Comparison of ENCODE assay signal across 8 cellular contexts in the genomic region with DNA sequence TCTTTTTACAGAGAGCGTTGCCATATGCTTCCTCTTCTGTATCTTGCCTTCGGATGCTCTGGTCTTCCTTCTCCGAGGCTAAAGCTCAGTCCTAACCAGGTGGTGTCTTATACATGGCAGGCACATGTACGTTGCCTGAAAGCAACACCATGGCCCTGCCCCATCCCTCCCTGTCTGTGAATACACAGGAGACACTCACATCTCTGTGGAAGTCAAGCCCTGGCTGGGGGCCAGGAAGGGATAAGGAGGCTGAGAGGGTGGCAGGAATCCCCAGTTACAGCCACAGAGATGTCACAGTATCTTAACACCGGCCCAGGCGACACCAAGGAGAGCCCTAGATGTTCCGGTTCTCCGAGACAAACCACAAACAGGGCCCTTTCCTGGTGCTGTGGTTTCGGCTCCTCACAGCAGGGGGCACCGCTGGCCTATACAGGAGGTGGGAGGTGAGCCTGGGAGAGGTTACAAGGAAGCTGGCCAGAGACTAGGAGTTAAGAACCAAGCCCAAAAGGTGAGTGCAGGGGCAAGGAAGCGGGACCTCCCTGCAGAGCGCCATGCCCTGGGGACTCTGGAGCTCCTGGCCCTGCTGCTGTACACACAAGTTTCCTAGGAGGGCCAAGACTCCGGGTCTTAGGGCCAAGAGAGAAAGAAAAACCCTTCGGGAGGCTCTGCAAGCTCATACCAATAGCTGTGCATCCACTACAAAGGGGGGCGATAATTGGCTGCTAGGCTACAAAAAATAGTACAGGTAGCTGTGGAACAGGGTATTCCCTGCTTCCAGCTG. TPM values are rescaled to one million over a fixed set of nuclear protein-coding genes. Genes with fewer than 3 reads are reported as not detected.
DNase-seq lines count a peak whose midpoint lies in the region; ATAC-seq and TF ChIP-seq lines count a peak whose summit lies in the region.

No MANE protein-coding gene starts in this region.

- no peaks in the 10 kb centered on the region for H3K36me3 ChIP-seq in thoracic aorta

- H3K9me3 ChIP-seq in thoracic aorta, result no peaks in the 10 kb centered on the region

- no peak overlapping the region for H3K27ac ChIP-seq in thoracic aorta

- H3K4me3 ChIP-seq in cardiac fibroblast (replicated peaks in 1 of 2; ENCODE audit: low read depth in 2 of 2, low read length in 2 of 2), result no peak overlapping the region
- peak overlapping the region; percentile 5 for H3K4me3 ChIP-seq in thoracic aorta

- peak; percentile 31 for DNase-seq in DMS153 treated with DMSO at 0.1 percent for 48 hours (lab: John Stamatoyannopoulos, UW; ENCODE audit: unreplicated experiment)
- peak; percentile 89 for DNase-seq in HuH-7 (ENCODE audit: low spot score)
- DNase-seq in SK-MEL-5 (ENCODE audit: low read depth, low spot score), result peak; percentile 59
- peak; percentile 72 to 77 for DNase-seq in cardiac fibroblast (ENCODE audit: low read depth in 2 of 2)
- DNase-seq in left lobe of liver (ENCODE audit: low spot score), result peak; percentile 74
- DNase-seq in thoracic aorta (ENCODE audit: low spot score), result no peak
- DNase-seq in cerebellum (ENCODE audit: low spot score), result no peak

- TF ChIP-seq CTCF in cardiac fibroblast (IDR thresholded peaks at IDR 0.05; ENCODE audit: low read depth, low read length) (peak; percentile 90), thoracic aorta (IDR thresholded peaks at IDR 0.05) (peak; percentile 78)

- ATAC-seq in left lobe of liver (peak; percentile 99), thoracic aorta (ENCODE audit: insufficient number of reproducible peaks, low FRiP score, low read depth) (no peak), HG02678 (IDR thresholded peaks at IDR 0.05; ENCODE audit: unreplicated experiment) (no peak)

- in situ Hi-C loops in SK-MEL-5 (cut with HindIII; ENCODE audit: low pct_unique_long_range_greater_than_20kb, low sequenced_read_pairs), result no loop called here

- H3K27me3 ChIP-seq in thoracic aorta (replicated peaks; ENCODE audit: insufficient read depth), result no peaks in the 10 kb centered on the region

- peaks cover 0 to 10% of the 10 kb centered on the region in 2 donors for H3K4me1 ChIP-seq in thoracic aorta (ENCODE audit: control insufficient read depth in 1 of 2, low read depth in 2 of 2)

RNA-seq across cellular contexts. Expression of a gene that starts 41.7 kb away (rescaled TPM):
- not detected in 2 replicates for total RNA-seq in SK-MEL-5 (2014; rRNA removed; shearing (Covaris generic))
- polyA plus RNA-seq in SK-MEL-5 (2015; cell fraction: cytosol; rRNA removed), result not detected in 2 replicates
- polyA plus RNA-seq in SK-MEL-5 (2015; cell fraction: nucleus; rRNA removed), result not detected in 2 replicates
- 0.15 TPM for total RNA-seq in left lobe of liver
- 1 to 10 TPM in 1 of 2 donors, under 1 TPM in 1; 0.68 to 1.1 TPM for total RNA-seq in thoracic aorta
- 1.2 TPM for total RNA-seq in cerebellum

Comparison
In these comparisons a context has a peak if more than half of its experiments do, and no peak if none do; other contexts are left out.
1. DNase-seq: peak in DMS153 treated with DMSO at 0.1 percent for 48 hours (single experiment), HuH-7 (single experiment), SK-MEL-5 (single experiment), cardiac fibroblast (2 of 2) and left lobe of liver (single experiment); none in thoracic aorta (single experiment) and cerebellum (single experiment).